7 cellular contexts compared by ENCODE assay signal in genomic region chr12:55743131-55743921, GRCh38. TPM values are rescaled to one million over a fixed set of nuclear protein-coding genes. Genes with fewer than 3 reads are reported as not detected.
A peak's percentile ranks its signal among the peaks of the same experiment; 100 is the strongest.
DNase-seq lines count a peak whose midpoint lies in the region; TF ChIP-seq lines count a peak whose summit lies in the region.

No MANE protein-coding gene starts in this region.

- no peaks in the 10 kb centered on the region for H3K36me3 ChIP-seq in mesendoderm (ENCODE audit: control insufficient read depth, insufficient read depth, low read length)

- no CpG with 5 or more reads among the region's 90 CpGs for WGBS in mesendoderm (ENCODE audit: extremely low coverage, insufficient coverage, low lambda C conversion rate)

- H3K9ac ChIP-seq in mesendoderm (ENCODE audit: low read length): peak overlapping the region; percentile 94

- H3K4me3 ChIP-seq in mesendoderm (ENCODE audit: low read length): peak overlapping the region; percentile 28

- H3K23ac ChIP-seq in mesendoderm (ENCODE audit: low read length): no peak overlapping the region

- peaks cover 16% of the 10 kb centered on the region for H3K4me1 ChIP-seq in mesendoderm (ENCODE audit: control insufficient read depth, low read depth, low read length)

- H2BK5ac ChIP-seq in mesendoderm (ENCODE audit: low read length): peak overlapping the region; percentile 13

- peak overlapping the region; percentile 85 for H3K18ac ChIP-seq in mesendoderm (ENCODE audit: low read length)

- H2BK120ac ChIP-seq in mesendoderm (ENCODE audit: low read depth, low read length): no peak overlapping the region

- DNase-seq in HCEC 1CT (peak; percentile 76), NAMALWA (ENCODE audit: low spot score) (peak; percentile 76), mesendoderm (peak; percentile 92)
- DNase-seq in activated CD4-positive, alpha-beta T cell treated with anti-CD3 and anti-CD28 coated beads for 48 hours: peak; percentile 66
- peak; percentile 37 for DNase-seq in effector CD4-positive, alpha-beta T cell
- peak; percentile 77 for DNase-seq in stimulated activated naive CD4-positive, alpha-beta T cell treated with Interleukin-2 at 50 U/mL for 16 hours (lab: John Stamatoyannopoulos, UW)

- H3K56ac ChIP-seq in mesendoderm (ENCODE audit: low read length): peak overlapping the region; percentile 78

- H3K79me2 ChIP-seq in mesendoderm (ENCODE audit: control insufficient read depth, insufficient read depth, low read length): peaks cover 20% of the 10 kb centered on the region

- 0 out of 2 replicates have a peak, but pooled peaks have one; percentile 15 for TF ChIP-seq CTCF in GM12874 (IDR thresholded peaks at IDR 0.05; ENCODE audit: insufficient read depth, low read depth, low read length)

- peaks cover 15% of the 10 kb centered on the region for H3K79me1 ChIP-seq in mesendoderm (ENCODE audit: low read length)

- H2AK5ac ChIP-seq in mesendoderm (ENCODE audit: low read length): no peak overlapping the region

- no peaks in the 10 kb centered on the region for H3K27me3 ChIP-seq in mesendoderm (ENCODE audit: insufficient read depth, low read length, poor library complexity)

- peak overlapping the region; percentile 74 for H3K27ac ChIP-seq in mesendoderm (ENCODE audit: low read depth, low read length)

- no peak overlapping the region for H4K8ac ChIP-seq in mesendoderm (ENCODE audit: low read depth, low read length)

- peak overlapping the region; percentile 39 for H3K4ac ChIP-seq in mesendoderm (ENCODE audit: low read depth, low read length)

- H4K5ac ChIP-seq in mesendoderm (ENCODE audit: low read length): no peak overlapping the region

- peak overlapping the region; percentile 100 for H3K4me2 ChIP-seq in mesendoderm (ENCODE audit: low read length)

- H2BK15ac ChIP-seq in mesendoderm (replicated peaks; ENCODE audit: low read depth): no peak overlapping the region

RNA-seq across cellular contexts. Expression of gene GDF11, which starts 0.4 kb away (rescaled TPM):
- polyA plus RNA-seq in mesendoderm (2013, experiment 1 of 2): 6.5 TPM
- polyA plus RNA-seq in mesendoderm (2013, experiment 2 of 2): 7.0 TPM

RNA-seq across cellular contexts. Expression of gene CD63, which starts 14.5 kb away (rescaled TPM):
- 760 TPM for polyA plus RNA-seq in mesendoderm (2013, experiment 1 of 2)
- polyA plus RNA-seq in mesendoderm (2013, experiment 2 of 2): 752 TPM

RNA-seq across cellular contexts. Expression of gene RDH5, which starts 23.1 kb away (rescaled TPM):
- 2.5 TPM for polyA plus RNA-seq in mesendoderm (2013, experiment 1 of 2)
- polyA plus RNA-seq in mesendoderm (2013, experiment 2 of 2): 2.0 TPM

RNA-seq across cellular contexts. Expression of gene BLOC1S1, which starts 27.5 kb away (rescaled TPM):
- 63.3 TPM for polyA plus RNA-seq in mesendoderm (2013, experiment 1 of 2)
- 65.5 TPM for polyA plus RNA-seq in mesendoderm (2013, experiment 2 of 2)

RNA-seq across cellular contexts. Expression of gene ITGA7, which starts 35.6 kb away (rescaled TPM):
- polyA plus RNA-seq in mesendoderm (2013, experiment 1 of 2): 20.8 TPM
- polyA plus RNA-seq in mesendoderm (2013, experiment 2 of 2): 20.1 TPM

Comparison
In these comparisons a context has a peak if more than half of its experiments do, and no peak if none do; other contexts are left out.
1. Peak in every context shown above with its lines: DNase-seq, H3K4me3 ChIP-seq and H3K27ac ChIP-seq.
2. DNase-seq: peak in every context shown above with its lines; median percentile 92 in mesendoderm; 77 in stimulated activated naive CD4-positive, alpha-beta T cell treated with Interleukin-2 at 50 U/mL for 16 hours; 76 in HCEC 1CT; 76 in NAMALWA; 66 in activated CD4-positive, alpha-beta T cell treated with anti-CD3 and anti-CD28 coated beads for 48 hours; 37 in effector CD4-positive, alpha-beta T cell.